ENCODE assay signal across 14 cellular contexts in the genomic region with DNA sequence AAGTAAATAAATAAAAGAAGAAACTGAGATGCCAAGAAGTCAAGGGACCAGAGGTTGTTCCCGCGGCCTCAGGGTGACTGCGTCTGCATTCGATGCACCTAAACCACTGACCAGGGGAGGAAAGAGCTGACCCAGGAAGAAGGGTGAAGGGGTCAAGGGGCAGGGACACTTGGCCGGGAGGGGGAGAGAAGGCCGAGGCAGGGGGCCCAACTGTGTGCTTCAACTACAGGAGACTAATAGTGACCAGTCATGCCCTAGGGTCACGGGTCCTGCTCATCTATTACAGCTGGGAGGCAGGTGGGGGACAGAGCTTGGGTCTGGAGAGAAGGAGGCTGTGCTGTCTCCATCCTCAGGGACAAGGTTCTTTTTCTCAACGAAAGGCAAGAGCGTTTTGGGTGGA. TPM values are rescaled to one million over a fixed set of nuclear protein-coding genes. Genes with fewer than 3 reads are reported as not detected.
DNase-seq lines count a peak whose midpoint lies in the region; ATAC-seq and TF ChIP-seq lines count a peak whose summit lies in the region.
"Had no signal": no experiment of that assay in that cellular context is flagged by ENCODE, and none has a peak within 500 bp of the region (broad histone marks: within the 10 kb centered on the region; RNA-seq: fewer than 3 reads in every experiment).

No MANE protein-coding gene starts in this region.

- ATAC-seq in left cardiac atrium (no peak), right cardiac atrium (no peak), aorta (ENCODE audit: low FRiP score) (no peak), HG02852 (IDR thresholded peaks at IDR 0.05; ENCODE audit: unreplicated experiment) (no peak), GM18498 (IDR thresholded peaks at IDR 0.05; ENCODE audit: unreplicated experiment) (no peak)
- ATAC-seq: HCT116 had no signal

- no peaks in the 10 kb centered on the region for H3K27me3 Mint-ChIP-seq in neural crest cell (ENCODE audit: low read depth)
- H3K27me3 Mint-ChIP-seq: CD4-positive, CD25-positive, alpha-beta regulatory T cell had no signal

- intact Hi-C loops in left cardiac atrium (cut with DNase I) (no loop called here), right cardiac atrium (cut with DNase I) (no loop called here), aorta (cut with DNase I) (no loop called here)

- no peaks in the 10 kb centered on the region for H3K9me3 ChIP-seq in right atrium auricular region
- no peaks in the 10 kb centered on the region for H3K9me3 ChIP-seq in right cardiac atrium (ENCODE audit: control insufficient read depth, low read length)
- no peaks in the 10 kb centered on the region for H3K9me3 ChIP-seq in aorta (ENCODE audit: control insufficient read depth, low read length)

- H3K4me1 ChIP-seq in right atrium auricular region (peaks cover 0 to 64% of the 10 kb centered on the region in 2 donors), right cardiac atrium (ENCODE audit: control insufficient read depth, insufficient read depth, low read length) (no peaks in the 10 kb centered on the region), aorta (ENCODE audit: control insufficient read depth in 1 of 2, insufficient read depth in 2 of 2, low read length in 2 of 2) (peaks cover 0 to 5% of the 10 kb centered on the region in 2 donors)

- WGBS in right cardiac atrium, result 94% methylated on average over 9 of the region's 9 CpGs
- 94 to 95% methylated on average over 9 of the region's 9 CpGs for WGBS in aorta, 2 donors

- H3K4me3 ChIP-seq in right atrium auricular region (no peak overlapping the region), right cardiac atrium (ENCODE audit: low read length) (no peak overlapping the region), aorta (ENCODE audit: low read length in 2 of 2) (no peak overlapping the region)
- H3K4me3 ChIP-seq: BLaER1 treated with 17β-estradiol and CSF1 and Interleukin-3, amounts not matched to agents 10 nM and 100 nM had no signal

- H3K9me3 Mint-ChIP-seq in neural crest cell, result peaks cover 4% of the 10 kb centered on the region
- H3K9me3 Mint-ChIP-seq: CD4-positive, CD25-positive, alpha-beta regulatory T cell had no signal

- no peak for TF ChIP-seq CTCF in right atrium auricular region (IDR thresholded peaks at IDR 0.05)
- TF ChIP-seq CTCF in neural crest cell (conservative IDR thresholded peaks at IDR 0.05), result no peak

- no peak overlapping the region for H3K4me3 Mint-ChIP-seq in neural crest cell
- H3K4me3 Mint-ChIP-seq: CD4-positive, CD25-positive, alpha-beta regulatory T cell had no signal

- H3K36me3 ChIP-seq in right atrium auricular region, result no peaks in the 10 kb centered on the region
- H3K36me3 ChIP-seq in aorta (ENCODE audit: control insufficient read depth in 1 of 2, insufficient read depth in 2 of 2, low read length in 1 of 2), result no peaks in the 10 kb centered on the region

- peaks cover 10% of the 10 kb centered on the region for H3K36me3 Mint-ChIP-seq in neural crest cell (ENCODE audit: low read depth)

- H3K27ac ChIP-seq in right atrium auricular region, result no peak overlapping the region
- no peak overlapping the region for H3K27ac ChIP-seq in right cardiac atrium (ENCODE audit: low read length)
- no peak overlapping the region for H3K27ac ChIP-seq in aorta (ENCODE audit: low read depth in 1 of 2, low read length in 2 of 2)

- peak overlapping the region; percentile 67 for H3K27ac Mint-ChIP-seq in neural crest cell (ENCODE audit: unreplicated experiment)
- H3K27ac Mint-ChIP-seq: CD4-positive, CD25-positive, alpha-beta regulatory T cell had no signal

- peak; percentile 16 for DNase-seq in left cardiac atrium
- no peak for DNase-seq in right atrium auricular region (ENCODE audit: low spot score)
- DNase-seq in right cardiac atrium, result peak in 2 of 3 donors; percentile 31 to 33
- DNase-seq in neural crest cell (ENCODE audit: low read depth, low spot score), result no peak
- peak; percentile 47 to 68 for DNase-seq in aorta
- DNase-seq in HUDEP-2 (lab: John Stamatoyannopoulos, UW; ENCODE audit: unreplicated experiment in 76 of 76), result no peak
- DNase-seq: ACHN; CD4-positive, CD25-positive, alpha-beta regulatory T cell; DMS53; GF-D8 had no signal

- peaks cover 41% of the 10 kb centered on the region for H3K4me1 Mint-ChIP-seq in neural crest cell

- H3K27me3 ChIP-seq in right atrium auricular region (no peaks in the 10 kb centered on the region), right cardiac atrium (ENCODE audit: control insufficient read depth, insufficient read depth) (no peaks in the 10 kb centered on the region), aorta (ENCODE audit: control insufficient read depth in 1 of 2, insufficient read depth in 2 of 2, low read length in 1 of 2) (no peaks in the 10 kb centered on the region)
- H3K27me3 ChIP-seq: BLaER1 treated with 17β-estradiol and CSF1 and Interleukin-3, amounts not matched to agents 10 nM and 100 nM had no signal

RNA-seq across cellular contexts. Expression of a gene that starts 44.8 kb away (rescaled TPM):
- total RNA-seq in left cardiac atrium, result 10 to 100 TPM; 13.2 to 15.6 TPM
- total RNA-seq in right atrium auricular region, result 10 to 100 TPM; 14.8 to 15.4 TPM
- 10 to 100 TPM; 13.9 to 16.1 (median 14.4) TPM for total RNA-seq in right cardiac atrium
- 14.2 TPM for polyA plus RNA-seq in right cardiac atrium
- total RNA-seq in neural crest cell, result 18.7 and 19.5 TPM in 2 replicates
- total RNA-seq in aorta, result 1 to 10 TPM; 7.7 to 9.1 TPM
- 1 to 10 TPM; 8.4 to 9.1 TPM for polyA plus RNA-seq in aorta

Comparison
In these comparisons a context has a peak if more than half of its experiments do, and no peak if none do; other contexts are left out.
1. DNase-seq: peak in left cardiac atrium (single experiment), right cardiac atrium (2 of 3) and aorta (2 of 2); none in right atrium auricular region (single experiment), neural crest cell (single experiment) and HUDEP-2 (0 of 76).